8 cellular contexts compared by ENCODE assay signal in the genomic region with DNA sequence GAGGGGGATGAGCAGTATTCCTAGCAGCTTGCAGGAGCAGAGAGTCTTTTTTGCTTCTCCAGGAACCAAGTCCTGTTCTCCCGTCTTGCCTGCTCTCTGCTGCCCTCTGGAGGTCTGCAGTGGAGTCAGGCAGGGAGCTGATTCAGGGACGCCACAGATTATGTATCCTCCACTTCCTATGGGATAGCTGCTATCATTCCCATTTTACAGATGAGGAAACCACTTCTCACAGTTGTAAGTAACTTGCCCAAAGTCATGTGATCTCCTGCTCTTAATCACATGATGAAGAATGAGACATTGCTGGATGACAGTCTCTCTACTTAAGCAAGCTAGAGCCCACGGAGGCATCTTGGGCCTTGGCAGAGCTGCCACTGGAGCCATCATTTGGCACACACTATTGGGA.
A peak's percentile ranks its signal among the peaks of the same experiment; 100 is the strongest.
DNase-seq lines count a peak whose midpoint lies in the region; ATAC-seq and TF ChIP-seq lines count a peak whose summit lies in the region.

No MANE protein-coding gene starts in this region.

- H3K27ac ChIP-seq in 22Rv1 (no peak overlapping the region), WERI-Rb-1 (no peak overlapping the region)

- TF ChIP-seq CTCF in 22Rv1 (IDR thresholded peaks at IDR 0.05) (peak; percentile 99), GM13977 (IDR thresholded peaks at IDR 0.05; ENCODE audit: extremely low read depth, insufficient read depth, missing control alignments) (peak; percentile 98), WERI-Rb-1 (IDR thresholded peaks at IDR 0.05; ENCODE audit: low read depth, low read length) (peak; percentile 96)

- H3K27me3 ChIP-seq in WERI-Rb-1 (ENCODE audit: insufficient read depth, low read depth, severe bottlenecking): no peaks in the 10 kb centered on the region

- no peaks in the 10 kb centered on the region for H3K9me3 ChIP-seq in WERI-Rb-1 (ENCODE audit: severe bottlenecking)

- DNase-seq in GM13977 (ENCODE audit: low spot score) (peak; percentile 46), NCI-H2081 treated with DMSO at 0.1 percent for 48 hours (lab: John Stamatoyannopoulos, UW) (peak; percentile 25), WERI-Rb-1 (peak; percentile 88), T47D (ENCODE audit: low read depth in 1 of 2, low spot score in 1 of 2) (peak; percentile 12 to 70), iris pigment epithelial cell (ENCODE audit: low read depth) (peak; percentile 66)
- peak; percentile 83 for DNase-seq in stimulated activated CD4-positive, alpha-beta T cell treated with anti-CD3 and anti-CD28 coated beads, Interleukin-15, amount 100 ng/mL, for 24 hours

- H3K36me3 ChIP-seq in WERI-Rb-1: peaks cover 12% of the 10 kb centered on the region

- H3K4me3 ChIP-seq in WERI-Rb-1 (ENCODE audit: low read depth, low read length): no peak overlapping the region

- no peak for ATAC-seq in GM18870 (IDR thresholded peaks at IDR 0.05; ENCODE audit: unreplicated experiment)

- in situ Hi-C loops in GM13977 (cut with MboI; ENCODE audit: low pct_unique_long_range_greater_than_20kb, low sequenced_read_pairs, unreplicated experiment) (no loop called here), T47D (cut with HindIII; ENCODE audit: low pct_unique_long_range_greater_than_20kb, low sequenced_read_pairs) (no loop called here)

Comparison
In these comparisons a context has a peak if more than half of its experiments do, and no peak if none do; other contexts are left out.
1. DNase-seq: peak in every context shown above with its lines; median percentile 88 in WERI-Rb-1; 83 in stimulated activated CD4-positive, alpha-beta T cell treated with anti-CD3 and anti-CD28 coated beads, Interleukin-15, amount 100 ng/mL, for 24 hours; 66 in iris pigment epithelial cell; 46 in GM13977; 41 in T47D; 25 in NCI-H2081 treated with DMSO at 0.1 percent for 48 hours.